ENCODE assay signal across 2 cellular contexts in genomic region chr2:200189964-200190363, GRCh38.
TF ChIP-seq lines count a peak whose summit lies in the region.

No MANE protein-coding gene starts in this region.

TF ChIP-seq in K562, 482 proteins besides CTCF, POLR2A, EP300 and RAD21:
- TF ChIP-seq STAT5B (CRISPR knock-in tag; IDR thresholded peaks at IDR 0.05) (no peak), RBBP5 (IDR thresholded peaks at IDR 0.05; ENCODE audit: borderline replicate concordance, insufficient read depth, low read length, poor library complexity, severe bottlenecking) (no peak), ZFP91 (CRISPR knock-in tag; IDR thresholded peaks at IDR 0.05) (no peak), ZNF217 (CRISPR knock-in tag; IDR thresholded peaks at IDR 0.05) (no peak), CBFA2T3 (IDR thresholded peaks at IDR 0.05) (no peak), KDM4B (IDR thresholded peaks at IDR 0.05; ENCODE audit: borderline replicate concordance in 2 of 2, low read depth in 1 of 2) (no peak), ZFP1 (CRISPR knock-in tag; IDR thresholded peaks at IDR 0.05) (no peak), HBP1 (CRISPR knock-in tag; IDR thresholded peaks at IDR 0.05) (no peak), MCM2 (IDR thresholded peaks at IDR 0.05; ENCODE audit: low read depth) (no peak), SMARCC2 (IDR thresholded peaks at IDR 0.05; ENCODE audit: low read depth) (no peak), MCM5 (IDR thresholded peaks at IDR 0.05; ENCODE audit: low read depth) (no peak), SLC30A9 (CRISPR knock-in tag; IDR thresholded peaks at IDR 0.05) (no peak)

TF ChIP-seq in WTC11, 78 proteins besides CTCF, POLR2A, EP300 and RAD21:
- TF ChIP-seq CBFB (CRISPR knock-in tag; IDR thresholded peaks at IDR 0.05; ENCODE audit: low read depth) (no peak), ZBTB43 (CRISPR knock-in tag; IDR thresholded peaks at IDR 0.05) (no peak), FOXP1 (CRISPR knock-in tag; IDR thresholded peaks at IDR 0.05; ENCODE audit: borderline replicate concordance) (no peak), ZNF317 (CRISPR knock-in tag; IDR thresholded peaks at IDR 0.05; ENCODE audit: borderline replicate concordance, low read depth) (no peak), NR1H2 (CRISPR knock-in tag; IDR thresholded peaks at IDR 0.05) (no peak), TEAD1 (CRISPR knock-in tag; IDR thresholded peaks at IDR 0.05) (no peak), ARID4B (CRISPR knock-in tag; IDR thresholded peaks at IDR 0.05; ENCODE audit: borderline replicate concordance) (no peak), PRRX2 (CRISPR knock-in tag; IDR thresholded peaks at IDR 0.05) (no peak), ZNF138 (CRISPR knock-in tag; conservative IDR thresholded peaks at IDR 0.05) (no peak), ATF6 (CRISPR knock-in tag; IDR thresholded peaks at IDR 0.05) (no peak), CREM (CRISPR knock-in tag; IDR thresholded peaks at IDR 0.05) (no peak), HMGXB4 (CRISPR knock-in tag; IDR thresholded peaks at IDR 0.05) (no peak), TCF7 (CRISPR knock-in tag; IDR thresholded peaks at IDR 0.05; ENCODE audit: low read depth) (no peak), ZNF219 (CRISPR knock-in tag; IDR thresholded peaks at IDR 0.05; ENCODE audit: borderline replicate concordance) (no peak), RELA (CRISPR knock-in tag; IDR thresholded peaks at IDR 0.05; ENCODE audit: borderline replicate concordance) (no peak)
